Comparison of ENCODE assay signal across 9 cellular contexts in the genomic region with DNA sequence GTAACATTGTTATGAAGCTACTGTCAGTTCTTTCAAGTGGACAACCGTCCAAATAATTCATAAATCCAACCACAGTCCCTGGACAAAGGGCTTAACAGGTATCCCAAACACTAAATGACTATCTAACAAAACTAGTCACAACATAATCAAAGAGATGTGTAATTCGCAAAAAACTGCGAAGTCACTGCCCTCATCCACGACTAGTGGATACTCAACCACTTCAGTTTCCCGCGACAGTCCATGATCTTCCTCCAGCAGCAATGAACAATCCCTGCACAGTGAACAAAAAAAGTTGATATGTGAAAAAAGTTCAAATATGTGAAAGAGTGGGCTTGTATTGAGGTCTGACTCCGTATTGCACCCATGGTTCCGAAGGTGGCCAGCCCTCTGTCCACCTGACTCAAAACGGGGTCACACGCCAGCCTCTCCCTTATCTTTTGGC. TPM values are rescaled to one million over a fixed set of nuclear protein-coding genes. Genes with fewer than 3 reads are reported as not detected.
A peak's percentile ranks its signal among the peaks of the same experiment; 100 is the strongest.
DNase-seq lines count a peak whose midpoint lies in the region; ATAC-seq, FAIRE-seq and TF ChIP-seq lines count a peak whose summit lies in the region.
"Had no signal": no experiment of that assay in that cellular context is flagged by ENCODE, and none has a peak within 500 bp of the region (broad histone marks: within the 10 kb centered on the region; RNA-seq: fewer than 3 reads in every experiment).

No MANE protein-coding gene starts in this region.

- no peak for FAIRE-seq in HTR-8/SVneo (lab: Jason Lieb, UNC)
- FAIRE-seq: colon had no signal

- H3K4me1 Mint-ChIP-seq in activated CD4-positive, alpha-beta T cell treated with anti-CD3 and anti-CD28 coated beads, Interleukin-2, amount 10 ng/mL, durations not matched to agents 7 days and 5 days = peaks cover 62% of the 10 kb centered on the region
- peaks cover 46% of the 10 kb centered on the region for H3K4me1 Mint-ChIP-seq in activated naive CD8-positive, alpha-beta T cell treated with anti-CD3 and anti-CD28 coated beads for 36 hours
- peaks cover 50 to 75% of the 10 kb centered on the region in 2 donors for H3K4me1 Mint-ChIP-seq in immature natural killer cell

- TF ChIP-seq EP300 in stomach (IDR thresholded peaks at IDR 0.05) = no peak

- H3K4me3 Mint-ChIP-seq in activated CD4-positive, alpha-beta T cell treated with anti-CD3 and anti-CD28 coated beads, Interleukin-2, amount 10 ng/mL, durations not matched to agents 7 days and 5 days = peak overlapping the region; percentile 97
- H3K4me3 Mint-ChIP-seq in activated naive CD8-positive, alpha-beta T cell treated with anti-CD3 and anti-CD28 coated beads for 36 hours = peak overlapping the region; percentile 96
- peak overlapping the region; percentile 97 to 100 (median 99) for H3K4me3 Mint-ChIP-seq in immature natural killer cell

- H3K4me3 ChIP-seq in stomach = peak overlapping the region; percentile 85 to 96 (median 87)

- CTCF ChIA-PET in activated CD4-positive, alpha-beta T cell treated with anti-CD3 and anti-CD28 coated beads, Interleukin-2, amount 10 ng/mL, durations not matched to agents 7 days and 5 days (lab: Charles Lee) = no interaction called here

- in situ Hi-C loops in KBM-7 (cut with MboI; ENCODE audit: low pct_unique_long_range_greater_than_20kb, low sequenced_read_pairs) = no loop called here

- 9 to 18% (median 17%) methylated on average over 10 of the region's 10 CpGs for WGBS in stomach, 5 donors

- TF ChIP-seq CTCF in stomach (IDR thresholded peaks at IDR 0.05) = no peak

- no peak for ATAC-seq in HG02610 (IDR thresholded peaks at IDR 0.05; ENCODE audit: unreplicated experiment)

- no peaks in the 10 kb centered on the region for H3K27me3 ChIP-seq in stomach

- H3K27ac ChIP-seq in stomach = peak overlapping the region; percentile 92 to 95 (median 93)

- TF ChIP-seq POLR2A in stomach (IDR thresholded peaks at IDR 0.05) = no peak

- intact Hi-C loops in stomach (cut with DNase I; ENCODE audit: low total_unique reads) = no loop called here

- H3K4me1 ChIP-seq in stomach = peaks cover 17 to 80% (median 41%) of the 10 kb centered on the region in 4 donors

- POLR2A ChIA-PET in activated CD4-positive, alpha-beta T cell treated with anti-CD3 and anti-CD28 coated beads, Interleukin-2, amount 10 ng/mL, durations not matched to agents 7 days and 5 days (lab: Charles Lee) = no interaction called here

- H3K27ac Mint-ChIP-seq in activated CD4-positive, alpha-beta T cell treated with anti-CD3 and anti-CD28 coated beads, Interleukin-2, amount 10 ng/mL, durations not matched to agents 7 days and 5 days = peak overlapping the region; percentile 98
- peak overlapping the region; percentile 99 for H3K27ac Mint-ChIP-seq in activated naive CD8-positive, alpha-beta T cell treated with anti-CD3 and anti-CD28 coated beads for 36 hours
- H3K27ac Mint-ChIP-seq in immature natural killer cell = peak overlapping the region; percentile 92 to 99 (median 96)

- peaks cover 31% of the 10 kb centered on the region for H3K36me3 Mint-ChIP-seq in activated CD4-positive, alpha-beta T cell treated with anti-CD3 and anti-CD28 coated beads, Interleukin-2, amount 10 ng/mL, durations not matched to agents 7 days and 5 days (ENCODE audit: low read depth)
- H3K36me3 Mint-ChIP-seq in activated naive CD8-positive, alpha-beta T cell treated with anti-CD3 and anti-CD28 coated beads for 36 hours = peaks cover 33% of the 10 kb centered on the region
- peaks cover 6 to 14% (median 8%) of the 10 kb centered on the region in 3 donors for H3K36me3 Mint-ChIP-seq in immature natural killer cell

- H3K9me3 ChIP-seq in stomach = no peaks in the 10 kb centered on the region

- no peak for DNase-seq in activated CD4-positive, alpha-beta T cell treated with anti-CD3 and anti-CD28 coated beads, Interleukin-2, amount 10 ng/mL, durations not matched to agents 7 days and 5 days
- DNase-seq in activated CD4-positive, alpha-beta T cell treated with anti-CD3 and anti-CD28 coated beads, Interleukin-2, amount 50 U/mL, for 4 hours = no peak
- no peak for DNase-seq in activated naive CD8-positive, alpha-beta T cell treated with anti-CD3 and anti-CD28 coated beads for 36 hours
- no peak for DNase-seq in immature natural killer cell
- no peak for DNase-seq in stomach
- no peak for DNase-seq in HTR-8/SVneo (ENCODE audit: insufficient read length, low spot score)
- DNase-seq in KBM-7 = no peak

- H3K9me3 Mint-ChIP-seq in activated CD4-positive, alpha-beta T cell treated with anti-CD3 and anti-CD28 coated beads, Interleukin-2, amount 10 ng/mL, durations not matched to agents 7 days and 5 days = no peaks in the 10 kb centered on the region
- no peaks in the 10 kb centered on the region for H3K9me3 Mint-ChIP-seq in activated naive CD8-positive, alpha-beta T cell treated with anti-CD3 and anti-CD28 coated beads for 36 hours
- no peaks in the 10 kb centered on the region for H3K9me3 Mint-ChIP-seq in immature natural killer cell

- peaks cover 0 to 7% (median under 1%) of the 10 kb centered on the region in 4 donors for H3K36me3 ChIP-seq in stomach

- no peaks in the 10 kb centered on the region for H3K27me3 Mint-ChIP-seq in activated CD4-positive, alpha-beta T cell treated with anti-CD3 and anti-CD28 coated beads, Interleukin-2, amount 10 ng/mL, durations not matched to agents 7 days and 5 days
- no peaks in the 10 kb centered on the region for H3K27me3 Mint-ChIP-seq in activated naive CD8-positive, alpha-beta T cell treated with anti-CD3 and anti-CD28 coated beads for 36 hours
- H3K27me3 Mint-ChIP-seq in immature natural killer cell (ENCODE audit: low read depth in 3 of 3) = peaks cover 5 to 19% (median 5%) of the 10 kb centered on the region in 3 donors

RNA-seq across cellular contexts. Expression of a gene that starts 0.3 kb away (rescaled TPM):
- 10 to 100 TPM; 12.7 to 13.9 TPM for total RNA-seq in activated CD4-positive, alpha-beta T cell treated with anti-CD3 and anti-CD28 coated beads, Interleukin-2, amount 10 ng/mL, durations not matched to agents 7 days and 5 days
- 10 to 100 TPM; 17.4 to 19.0 TPM for total RNA-seq in activated naive CD8-positive, alpha-beta T cell treated with anti-CD3 and anti-CD28 coated beads for 36 hours
- polyA plus RNA-seq in immature natural killer cell (1 to 10 TPM; 4.3 to 7.1 (median 4.4) TPM), stomach (1 to 10 TPM; 2.8 to 3.7 (median 3.5) TPM)
- total RNA-seq in stomach = 10 to 100 TPM in 2 of 5 donors, 1 to 10 TPM in 3; 2.0 to 11.7 (median 5.2) TPM

RNA-seq across cellular contexts. Expression of a gene that starts 0.9 kb away (rescaled TPM):
- total RNA-seq in activated CD4-positive, alpha-beta T cell treated with anti-CD3 and anti-CD28 coated beads, Interleukin-2, amount 10 ng/mL, durations not matched to agents 7 days and 5 days = 10 to 100 TPM; 21.4 to 23.7 TPM
- total RNA-seq in activated naive CD8-positive, alpha-beta T cell treated with anti-CD3 and anti-CD28 coated beads for 36 hours = 10 to 100 TPM; 24.2 to 26.7 TPM
- polyA plus RNA-seq in immature natural killer cell (10 to 100 TPM in 2 of 3 donors, 1 to 10 TPM in 1; 8.9 to 11.3 (median 10.2) TPM), stomach (1 to 10 TPM; 2.8 to 5.1 (median 3.2) TPM)
- 100 to 1,000 TPM in 1 of 5 donors, 10 to 100 TPM in 4; 12.3 to 112 (median 25.4) TPM for total RNA-seq in stomach
